ENCODE assay signal across 14 cellular contexts in the genomic region with DNA sequence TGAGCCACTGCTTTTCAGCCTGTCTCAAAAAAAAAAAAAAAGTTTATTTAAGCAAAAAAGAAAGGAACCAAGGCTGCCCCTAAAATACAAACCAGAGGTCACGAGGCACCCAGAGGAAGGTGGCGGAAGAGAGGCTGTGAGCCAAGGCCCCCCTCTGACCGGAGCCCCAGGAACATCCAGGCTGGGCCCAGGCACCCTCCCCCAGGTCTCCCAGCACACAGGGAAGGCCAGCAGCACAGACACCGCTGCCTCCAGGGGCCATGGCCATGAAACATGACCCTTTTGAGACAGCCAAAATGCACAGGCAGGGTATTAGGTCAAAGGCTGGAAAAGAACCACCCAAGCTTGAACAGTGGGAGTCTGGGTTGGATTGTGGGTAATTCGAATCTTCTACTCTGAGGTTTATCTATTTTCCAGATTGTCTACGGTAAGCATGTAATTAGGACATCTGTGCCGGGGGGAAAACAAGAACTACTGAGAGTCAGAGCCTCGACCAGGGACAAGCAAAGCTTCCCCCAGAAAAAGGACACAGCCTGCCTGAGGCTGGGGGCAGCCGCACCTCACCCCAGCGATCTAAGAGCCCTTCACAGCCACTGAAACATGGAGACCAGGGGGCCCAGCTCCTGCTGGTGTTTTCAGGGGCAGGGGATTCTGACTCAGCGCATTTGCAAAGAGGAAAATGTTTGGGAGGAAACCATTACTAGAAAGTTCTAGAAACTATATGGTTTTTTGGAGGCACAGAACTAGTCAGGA. TPM values are rescaled to one million over a fixed set of nuclear protein-coding genes. Genes with fewer than 3 reads are reported as not detected.
DNase-seq lines count a peak whose midpoint lies in the region; ATAC-seq and TF ChIP-seq lines count a peak whose summit lies in the region.
"Had no signal": no experiment of that assay in that cellular context is flagged by ENCODE, and none has a peak within 500 bp of the region (broad histone marks: within the 10 kb centered on the region; RNA-seq: fewer than 3 reads in every experiment).

No MANE protein-coding gene starts in this region.

- H2BK120ac ChIP-seq in neuronal stem cell (ENCODE audit: low read depth, low read length) = no peak overlapping the region

- no peak overlapping the region for H2BK12ac ChIP-seq in neuronal stem cell (ENCODE audit: low read length)

- no peak overlapping the region for H3K14ac ChIP-seq in neuronal stem cell (ENCODE audit: low read length)

- no peak overlapping the region for H2BK5ac ChIP-seq in neuronal stem cell (ENCODE audit: low read length)

- H4K8ac ChIP-seq in neuronal stem cell (ENCODE audit: low read depth, low read length) = no peak overlapping the region

- H3K4ac ChIP-seq in neuronal stem cell (ENCODE audit: low read length) = no peak overlapping the region

- no peaks in the 10 kb centered on the region for H3K27me3 Mint-ChIP-seq in glutamatergic neuron (ENCODE audit: unreplicated experiment)

- no peak overlapping the region for H3K18ac ChIP-seq in neuronal stem cell (ENCODE audit: low read length)

- no peak for ATAC-seq in activated CD4-positive, CD25-positive, alpha-beta regulatory T cell treated with anti-CD3 and anti-CD28 coated beads, Interleukin-2, amount 50 U/mL, for 24 hours
- ATAC-seq: effector memory CD8-positive, alpha-beta T cell had no signal

- TF ChIP-seq CTCF in glutamatergic neuron (IDR thresholded peaks at IDR 0.05; ENCODE audit: partially characterized antibody, unreplicated experiment) = no peak

- no peak overlapping the region for H3K27ac ChIP-seq in neuronal stem cell (replicated peaks; ENCODE audit: low read length)
- H3K27ac ChIP-seq: ovary had no signal

- peaks cover 7% of the 10 kb centered on the region for H3K9me3 Mint-ChIP-seq in glutamatergic neuron (ENCODE audit: unreplicated experiment)
- H3K9me3 Mint-ChIP-seq: effector memory CD8-positive, alpha-beta T cell; H9 had no signal

- DNase-seq in CD1c-positive myeloid dendritic cell (ENCODE audit: extremely low spot score) (peak; percentile 5), RPMI7951 (ENCODE audit: low read depth) (peak; percentile 41), glutamatergic neuron (no peak), neuronal stem cell (ENCODE audit: low spot score) (no peak), NCI-H187 treated with DMSO at 0.1 percent for 48 hours (lab: John Stamatoyannopoulos, UW) (no peak), SKM-1 treated with dmso at 0.1 percent for 144 hours (lab: John Stamatoyannopoulos, UW; ENCODE audit: unreplicated experiment) (no peak)
- DNase-seq in stimulated activated CD8-positive, alpha-beta memory T cell treated with anti-CD3 and anti-CD28 coated beads, Interleukin-4, amount 100 ng/mL, for 48 hours = no peak
- DNase-seq: AML-193; effector memory CD8-positive, alpha-beta T cell; H9; NCI-H1092; NCI-H510A had no signal

- no peaks in the 10 kb centered on the region for H3K36me3 ChIP-seq in neuronal stem cell (replicated peaks in 1 of 2; ENCODE audit: control insufficient read depth in 2 of 2, insufficient read depth in 2 of 2, low read length in 2 of 2)
- H3K36me3 ChIP-seq: ovary had no signal

- peak overlapping the region; percentile 66 for H2AFZ ChIP-seq in neuronal stem cell (ENCODE audit: low read length)

- no peak overlapping the region for H3K4me3 Mint-ChIP-seq in glutamatergic neuron (ENCODE audit: unreplicated experiment)
- H3K4me3 Mint-ChIP-seq: effector memory CD8-positive, alpha-beta T cell; H9 had no signal

- H2AK5ac ChIP-seq in neuronal stem cell (ENCODE audit: low read depth, low read length) = no peak overlapping the region

- no peaks in the 10 kb centered on the region for H3K9me3 ChIP-seq in neuronal stem cell (replicated peaks in 1 of 2; ENCODE audit: control insufficient read depth in 2 of 2, insufficient read depth in 1 of 2, low read depth in 1 of 2, low read length in 2 of 2)
- H3K9me3 ChIP-seq: ovary had no signal

- no peak overlapping the region for H3K9ac ChIP-seq in neuronal stem cell (ENCODE audit: low read depth, low read length, poor library complexity)

- H3K27me3 ChIP-seq in neuronal stem cell (ENCODE audit: control insufficient read depth in 3 of 3, insufficient read depth in 3 of 3, low read depth in 1 of 3, low read length in 3 of 3) = no peaks in the 10 kb centered on the region
- H3K27me3 ChIP-seq: ovary had no signal

- no peak overlapping the region for H2BK15ac ChIP-seq in neuronal stem cell (ENCODE audit: low read length)

- H3K4me1 ChIP-seq in neuronal stem cell (ENCODE audit: control insufficient read depth in 2 of 2, insufficient read depth in 1 of 2, low read depth in 1 of 2, low read length in 2 of 2) = peaks cover 3 to 11% of the 10 kb centered on the region in 2 donors

- no peak overlapping the region for H3K23ac ChIP-seq in neuronal stem cell (ENCODE audit: low read depth, low read length, poor library complexity)

- peak overlapping the region in 1 of 2 donors; percentile 19 for H3K4me3 ChIP-seq in neuronal stem cell (ENCODE audit: low read length in 2 of 2)
- H3K4me3 ChIP-seq: ovary had no signal

- H3K27ac Mint-ChIP-seq in glutamatergic neuron (ENCODE audit: unreplicated experiment) = peak overlapping the region; percentile 6

- H3K4me1 Mint-ChIP-seq in glutamatergic neuron (ENCODE audit: low read depth, unreplicated experiment) = peaks cover 11% of the 10 kb centered on the region

- H4K91ac ChIP-seq in neuronal stem cell (ENCODE audit: low read depth, low read length, poor library complexity) = no peak overlapping the region

- peaks cover 2% of the 10 kb centered on the region for H3K79me1 ChIP-seq in neuronal stem cell (ENCODE audit: low read depth, low read length)

- no CpG with 5 or more reads among the region's 11 CpGs for WGBS in neuronal stem cell (ENCODE audit: extremely low coverage in 2 of 2, insufficient read length in 2 of 2, insufficient replicate concordance in 1 of 2), 2 donors

- no peaks in the 10 kb centered on the region for H3K36me3 Mint-ChIP-seq in glutamatergic neuron (ENCODE audit: unreplicated experiment)

- H3K4me2 ChIP-seq in neuronal stem cell (ENCODE audit: insufficient read depth, low read length, poor library complexity, severe bottlenecking) = no peak overlapping the region

RNA-seq across cellular contexts. Expression of a gene that starts 8.4 kb away (rescaled TPM):
- total RNA-seq in RPMI7951 (2014; rRNA removed; shearing (Covaris generic)) = 0.36 and 3.2 TPM in 2 replicates
- 2.6 TPM for total RNA-seq in glutamatergic neuron (ENCODE audit: unreplicated experiment)
- 1.4 TPM for polyA plus RNA-seq in neuronal stem cell (2013, experiment 1 of 2)
- 1.4 TPM for polyA plus RNA-seq in neuronal stem cell (2013, experiment 2 of 2)

RNA-seq across cellular contexts. Expression of a gene that starts 35.5 kb away (rescaled TPM):
- 35.8 and 50.3 TPM in 2 replicates for total RNA-seq in RPMI7951 (2014; rRNA removed; shearing (Covaris generic))
- total RNA-seq in glutamatergic neuron (ENCODE audit: unreplicated experiment) = 148 TPM
- 109 TPM for polyA plus RNA-seq in neuronal stem cell (2013, experiment 1 of 2)
- 102 TPM for polyA plus RNA-seq in neuronal stem cell (2013, experiment 2 of 2)

RNA-seq across cellular contexts. Expression of a gene that starts 42.0 kb away (rescaled TPM):
- total RNA-seq in RPMI7951 (2014; rRNA removed; shearing (Covaris generic)) = 2.0 and 3.5 TPM in 2 replicates
- 39.8 TPM for total RNA-seq in glutamatergic neuron (ENCODE audit: unreplicated experiment)
- 6.6 TPM for polyA plus RNA-seq in neuronal stem cell (2013, experiment 1 of 2)
- 7.4 TPM for polyA plus RNA-seq in neuronal stem cell (2013, experiment 2 of 2)

RNA-seq across cellular contexts. Expression of a gene that starts 55.1 kb away (rescaled TPM):
- total RNA-seq in RPMI7951 (2014; rRNA removed; shearing (Covaris generic)) = 44.7 and 51.5 TPM in 2 replicates
- 82.0 TPM for total RNA-seq in glutamatergic neuron (ENCODE audit: unreplicated experiment)
- 56.3 TPM for polyA plus RNA-seq in neuronal stem cell (2013, experiment 1 of 2)
- polyA plus RNA-seq in neuronal stem cell (2013, experiment 2 of 2) = 57.3 TPM

Comparison
In these comparisons a context has a peak if more than half of its experiments do, and no peak if none do; other contexts are left out.
1. DNase-seq: peak in CD1c-positive myeloid dendritic cell (single experiment) and RPMI7951 (single experiment); none in glutamatergic neuron (single experiment), neuronal stem cell (single experiment), NCI-H187 treated with DMSO at 0.1 percent for 48 hours (single experiment), SKM-1 treated with dmso at 0.1 percent for 144 hours (single experiment) and stimulated activated CD8-positive, alpha-beta memory T cell treated with anti-CD3 and anti-CD28 coated beads, Interleukin-4, amount 100 ng/mL, for 48 hours (single experiment).